In genomic region chr5:67310740-67311139, GRCh38 we compare ENCODE assay signal across 37 cellular contexts.
"Had no signal": no experiment of that assay in that cellular context is flagged by ENCODE, and none has a peak within 500 bp of the region (broad histone marks: within the 10 kb centered on the region; RNA-seq: fewer than 3 reads in every experiment).

No MANE protein-coding gene starts in this region.

- H3K27me3 Mint-ChIP-seq: activated CD4-positive, alpha-beta T cell treated with anti-CD3 and anti-CD28 coated beads for 36 hours; activated CD4-positive, alpha-beta T cell treated with anti-CD3 and anti-CD28 coated beads, Interleukin-2, amount 10 ng/mL, durations not matched to agents 7 days and 5 days; activated CD8-positive, alpha-beta memory T cell treated with anti-CD3 and anti-CD28 coated beads, Interleukin-2, amount 10 ng/mL, durations not matched to agents 7 days and 5 days; activated naive CD4-positive, alpha-beta T cell treated with anti-CD3 and anti-CD28 coated beads, Interleukin-2, amount 10 ng/mL, durations not matched to agents 7 days and 5 days; activated naive CD4-positive, alpha-beta T cell treated with anti-CD3 and anti-CD28 coated beads, Interleukin-2, amount 50 U/mL, for 24 hours; activated naive CD8-positive, alpha-beta T cell; activated naive CD8-positive, alpha-beta T cell treated with anti-CD3 and anti-CD28 coated beads, Interleukin-2, amount 10 ng/mL, durations not matched to agents 7 days and 5 days; activated naive CD8-positive, alpha-beta T cell treated with anti-CD3 and anti-CD28 coated beads, Interleukin-2, amount 50 U/mL, for 24 hours; activated T-cell treated with anti-CD3 and anti-CD28 coated beads, Interleukin-2, amount 50 U/mL, for 24 hours; brain had no signal

- H3K4me1 Mint-ChIP-seq: WTC11 had no signal

- H3K36me3 ChIP-seq: ascending aorta, cardiac muscle cell, WERI-Rb-1 had no signal

- H3K27ac Mint-ChIP-seq: activated CD4-positive, alpha-beta memory T cell treated with anti-CD3 and anti-CD28 coated beads, Interleukin-2, amount 10 ng/mL, durations not matched to agents 7 days and 5 days; activated CD4-positive, alpha-beta T cell treated with anti-CD3 and anti-CD28 coated beads for 36 hours; activated CD4-positive, alpha-beta T cell treated with anti-CD3 and anti-CD28 coated beads, Interleukin-2, amount 10 ng/mL, durations not matched to agents 7 days and 5 days; activated CD8-positive, alpha-beta memory T cell treated with anti-CD3 and anti-CD28 coated beads, Interleukin-2, amount 10 ng/mL, durations not matched to agents 7 days and 5 days; activated CD8-positive, alpha-beta T cell treated with anti-CD3 and anti-CD28 coated beads, Interleukin-2, amount 10 ng/mL, durations not matched to agents 7 days and 5 days; activated naive CD4-positive, alpha-beta T cell treated with anti-CD3 and anti-CD28 coated beads, Interleukin-2, amount 10 ng/mL, durations not matched to agents 7 days and 5 days; activated naive CD4-positive, alpha-beta T cell treated with anti-CD3 and anti-CD28 coated beads, Interleukin-2, amount 50 U/mL, for 24 hours; activated naive CD8-positive, alpha-beta T cell; activated naive CD8-positive, alpha-beta T cell treated with anti-CD3 and anti-CD28 coated beads, Interleukin-2, amount 10 ng/mL, durations not matched to agents 7 days and 5 days; activated naive CD8-positive, alpha-beta T cell treated with anti-CD3 and anti-CD28 coated beads, Interleukin-2, amount 50 U/mL, for 24 hours; activated T-cell treated with anti-CD3 and anti-CD28 coated beads, Interleukin-2, amount 50 U/mL, for 24 hours; activated T-helper 2 cell treated with anti-CD3 and anti-CD28 coated beads, Interferon-gamma antibody, Interleukin-2, Interleukin-4, amounts not matched to agents 10 μg/mL and 5 μg/mL and 100 μg/mL, durations not matched to agents 14 hours and 24 hours and 36 hours; brain; T-helper 1 cell treated with Interleukin-12 subunit alpha and Interleukin-12 subunit beta and Interleukin-4 antibody, amounts not matched to agents 30 μg/mL and 1 μg/mL, for 36 hours; T-helper 2 cell treated with Interferon-gamma antibody and Interleukin-4, amounts not matched to agents 5 μg/mL and 100 μg/mL, for 36 hours; WTC11 had no signal

- H3K9me3 ChIP-seq: ascending aorta had no signal

- FAIRE-seq: bronchial epithelial cell had no signal

- H3K4me3 ChIP-seq: ascending aorta, cardiac muscle cell had no signal

- H3K27me3 ChIP-seq: ascending aorta, cardiac muscle cell had no signal

- H3K4me3 Mint-ChIP-seq: activated CD4-positive, alpha-beta memory T cell treated with anti-CD3 and anti-CD28 coated beads, Interleukin-2, amount 10 ng/mL, durations not matched to agents 7 days and 5 days; activated CD4-positive, alpha-beta T cell treated with anti-CD3 and anti-CD28 coated beads for 36 hours; activated CD4-positive, alpha-beta T cell treated with anti-CD3 and anti-CD28 coated beads, Interleukin-2, amount 10 ng/mL, durations not matched to agents 7 days and 5 days; activated CD8-positive, alpha-beta memory T cell treated with anti-CD3 and anti-CD28 coated beads, Interleukin-2, amount 10 ng/mL, durations not matched to agents 7 days and 5 days; activated CD8-positive, alpha-beta T cell treated with anti-CD3 and anti-CD28 coated beads, Interleukin-2, amount 10 ng/mL, durations not matched to agents 7 days and 5 days; activated naive CD4-positive, alpha-beta T cell treated with anti-CD3 and anti-CD28 coated beads, Interleukin-2, amount 10 ng/mL, durations not matched to agents 7 days and 5 days; activated naive CD4-positive, alpha-beta T cell treated with anti-CD3 and anti-CD28 coated beads, Interleukin-2, amount 50 U/mL, for 24 hours; activated naive CD8-positive, alpha-beta T cell; activated naive CD8-positive, alpha-beta T cell treated with anti-CD3 and anti-CD28 coated beads, Interleukin-2, amount 10 ng/mL, durations not matched to agents 7 days and 5 days; activated naive CD8-positive, alpha-beta T cell treated with anti-CD3 and anti-CD28 coated beads, Interleukin-2, amount 50 U/mL, for 24 hours; activated T-cell treated with anti-CD3 and anti-CD28 coated beads, Interleukin-2, amount 50 U/mL, for 24 hours; brain; T-helper 1 cell treated with Interleukin-12 subunit alpha and Interleukin-12 subunit beta and Interleukin-4 antibody, amounts not matched to agents 30 μg/mL and 1 μg/mL, for 36 hours; T-helper 2 cell treated with Interferon-gamma antibody and Interleukin-4, amounts not matched to agents 5 μg/mL and 100 μg/mL, for 36 hours; WTC11 had no signal

- ATAC-seq: activated CD4-positive, alpha-beta T cell treated with anti-CD3 and anti-CD28 coated beads for 36 hours; activated CD4-positive, CD25-positive, alpha-beta regulatory T cell treated with anti-CD3 and anti-CD28 coated beads, Interleukin-2, amount 50 U/mL, for 24 hours; activated CD8-positive, alpha-beta memory T cell treated with anti-CD3 and anti-CD28 coated beads, Interleukin-2, amount 10 ng/mL, durations not matched to agents 7 days and 5 days; activated CD8-positive, alpha-beta T cell treated with anti-CD3 and anti-CD28 coated beads, Interleukin-2, amount 10 ng/mL, durations not matched to agents 7 days and 5 days; activated naive CD8-positive, alpha-beta T cell treated with anti-CD3 and anti-CD28 coated beads, Interleukin-2, amount 50 U/mL, for 24 hours; WTC11 had no signal

- H3K27ac ChIP-seq: ascending aorta, cardiac muscle cell, WERI-Rb-1 had no signal

- DNase-seq: activated CD4-positive, alpha-beta memory T cell treated with anti-CD3 and anti-CD28 coated beads, Interleukin-2, amount 10 ng/mL, durations not matched to agents 7 days and 5 days; activated CD4-positive, alpha-beta T cell treated with anti-CD3 and anti-CD28 coated beads for 1 hour; activated CD4-positive, alpha-beta T cell treated with anti-CD3 and anti-CD28 coated beads for 36 hours; activated CD4-positive, alpha-beta T cell treated with anti-CD3 and anti-CD28 coated beads for 48 hours; activated CD4-positive, alpha-beta T cell treated with anti-CD3 and anti-CD28 coated beads, Interleukin-2, amount 10 ng/mL, durations not matched to agents 7 days and 5 days; activated CD4-positive, alpha-beta T cell treated with anti-CD3 and anti-CD28 coated beads, Interleukin-2, amount 50 U/mL, for 48 hours; activated CD4-positive, CD25-positive, alpha-beta regulatory T cell; activated CD8-positive, alpha-beta memory T cell treated with anti-CD3 and anti-CD28 coated beads for 24 hours; activated CD8-positive, alpha-beta memory T cell treated with anti-CD3 and anti-CD28 coated beads, Interleukin-2, amount 10 ng/mL, durations not matched to agents 7 days and 5 days; activated CD8-positive, alpha-beta memory T cell treated with anti-CD3 and anti-CD28 coated beads, Interleukin-2, amount 50 U/mL, for 48 hours; activated CD8-positive, alpha-beta T cell treated with anti-CD3 and anti-CD28 coated beads, Interleukin-2, amount 10 ng/mL, durations not matched to agents 7 days and 5 days; activated effector memory CD4-positive, alpha-beta T cell treated with Interleukin-2 at 50 U/mL for 16 hours; activated gamma-delta T cell; activated naive CD4-positive, alpha-beta T cell treated with anti-CD3 and anti-CD28 coated beads, Interleukin-2, amount 10 ng/mL, durations not matched to agents 7 days and 5 days; activated naive CD4-positive, alpha-beta T cell treated with Interleukin-2 at 50 U/mL for 16 hours; activated naive CD8-positive, alpha-beta T cell treated with anti-CD3 and anti-CD28 coated beads, Interleukin-2, amount 10 ng/mL, durations not matched to agents 7 days and 5 days; activated naive CD8-positive, alpha-beta T cell treated with anti-CD3 and anti-CD28 coated beads, Interleukin-2, amount 50 U/mL, for 24 hours; activated T-cell treated with anti-CD3 and anti-CD28 coated beads, Interleukin-2, amount 50 U/mL, for 24 hours; activated T-cell treated with anti-CD3 and anti-CD28 coated beads, Interleukin-2, amount 50 U/mL, for 48 hours; amygdala; anterior cingulate cortex; caudate nucleus; T-helper 1 cell; T-helper 2 cell; T-helper 9 cell; WERI-Rb-1 had no signal

- H3K36me3 Mint-ChIP-seq: activated CD8-positive, alpha-beta memory T cell treated with anti-CD3 and anti-CD28 coated beads, Interleukin-2, amount 10 ng/mL, durations not matched to agents 7 days and 5 days; activated naive CD4-positive, alpha-beta T cell treated with anti-CD3 and anti-CD28 coated beads, Interleukin-2, amount 10 ng/mL, durations not matched to agents 7 days and 5 days; activated naive CD4-positive, alpha-beta T cell treated with anti-CD3 and anti-CD28 coated beads, Interleukin-2, amount 50 U/mL, for 24 hours; activated naive CD8-positive, alpha-beta T cell; brain had no signal

- H3K9me3 Mint-ChIP-seq: activated naive CD4-positive, alpha-beta T cell treated with anti-CD3 and anti-CD28 coated beads, Interleukin-2, amount 10 ng/mL, durations not matched to agents 7 days and 5 days; activated naive CD4-positive, alpha-beta T cell treated with anti-CD3 and anti-CD28 coated beads, Interleukin-2, amount 50 U/mL, for 24 hours; activated naive CD8-positive, alpha-beta T cell treated with anti-CD3 and anti-CD28 coated beads, Interleukin-2, amount 50 U/mL, for 24 hours had no signal
